ENCODE assay signal across 8 cellular contexts in the genomic region with DNA sequence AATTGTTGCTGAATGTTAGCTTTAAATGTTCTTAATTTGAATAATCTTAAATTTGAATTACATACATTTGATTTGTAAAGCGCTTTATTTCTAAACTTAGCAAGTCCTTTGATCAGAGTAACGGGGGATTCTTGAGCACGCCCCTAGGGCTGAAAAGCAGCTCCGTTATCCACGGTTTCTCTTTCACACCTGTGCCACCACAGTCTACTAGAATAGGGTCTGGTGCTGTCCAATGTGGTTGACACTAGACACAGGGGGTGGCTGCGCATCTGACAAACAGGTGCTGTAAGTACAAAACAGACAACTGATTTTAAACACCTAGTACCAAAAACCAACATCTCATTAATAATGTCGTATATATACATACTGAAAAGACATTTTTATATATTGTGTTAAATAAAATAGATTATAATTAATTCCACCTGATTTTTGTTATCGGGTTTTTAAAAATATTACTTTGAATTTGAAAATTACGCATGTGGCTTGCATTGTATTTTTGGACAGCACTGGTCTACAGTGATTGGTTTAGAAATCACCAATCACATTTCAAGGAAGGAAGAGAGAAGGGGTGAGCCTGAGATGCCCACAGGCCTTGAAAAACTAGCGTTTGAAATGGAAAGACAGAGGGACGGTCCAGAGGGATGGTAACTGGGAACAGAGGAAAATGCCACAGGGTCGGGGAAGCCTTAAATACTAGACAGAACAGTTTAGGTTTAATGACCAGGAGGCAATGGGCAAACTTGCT. TPM values are rescaled to one million over a fixed set of nuclear protein-coding genes. Genes with fewer than 3 reads are reported as not detected.
DNase-seq lines count a peak whose midpoint lies in the region; ATAC-seq and TF ChIP-seq lines count a peak whose summit lies in the region.

No MANE protein-coding gene starts in this region.

- H3K27ac ChIP-seq in foreskin keratinocyte = no peak overlapping the region

- peaks cover 14% of the 10 kb centered on the region for H3K4me1 ChIP-seq in foreskin keratinocyte

- ATAC-seq in GM18511 (IDR thresholded peaks at IDR 0.05; ENCODE audit: unreplicated experiment) = peak; percentile 94
- peak; percentile 87 for ATAC-seq in GM21526 (IDR thresholded peaks at IDR 0.05; ENCODE audit: low FRiP score, unreplicated experiment)
- ATAC-seq in HG03571 (IDR thresholded peaks at IDR 0.05; ENCODE audit: unreplicated experiment) = peak; percentile 57
- peak; percentile 29 for ATAC-seq in foreskin keratinocyte

- TF ChIP-seq CTCF in foreskin keratinocyte (conservative IDR thresholded peaks at IDR 0.05) = no peak

- H3K27me3 ChIP-seq in foreskin keratinocyte = no peaks in the 10 kb centered on the region

- no peak for DNase-seq in foreskin keratinocyte
- no peak for DNase-seq in NCI-H526 treated with DMSO at 0.1 percent for 48 hours (lab: John Stamatoyannopoulos, UW)
- no peak for DNase-seq in NCI-H1417 treated with DMSO at 0.1 percent for 48 hours (lab: John Stamatoyannopoulos, UW)
- DNase-seq in epidermal melanocyte (ENCODE audit: insufficient read length, low spot score) = no peak
- DNase-seq in pons (ENCODE audit: low spot score) = no peak

RNA-seq across cellular contexts. Expression of gene SEPHS1, which starts 7.3 kb away (rescaled TPM):
- 37.9 and 46.1 TPM in 2 replicates for total RNA-seq in foreskin keratinocyte
- 35.3 and 42.6 TPM in 2 replicates for polyA plus RNA-seq in foreskin keratinocyte

RNA-seq across cellular contexts. Expression of gene PHYH, which starts 40.9 kb away (rescaled TPM):
- 7.7 and 8.7 TPM in 2 replicates for total RNA-seq in foreskin keratinocyte
- 8.7 and 10.6 TPM in 2 replicates for polyA plus RNA-seq in foreskin keratinocyte

Comparison
In these comparisons a context has a peak if more than half of its experiments do, and no peak if none do; other contexts are left out.
1. ATAC-seq: peak in every context shown above with its lines; median percentile 94 in GM18511; 87 in GM21526; 57 in HG03571; 29 in foreskin keratinocyte.